ENCODE assay signal across 19 cellular contexts in the genomic region with DNA sequence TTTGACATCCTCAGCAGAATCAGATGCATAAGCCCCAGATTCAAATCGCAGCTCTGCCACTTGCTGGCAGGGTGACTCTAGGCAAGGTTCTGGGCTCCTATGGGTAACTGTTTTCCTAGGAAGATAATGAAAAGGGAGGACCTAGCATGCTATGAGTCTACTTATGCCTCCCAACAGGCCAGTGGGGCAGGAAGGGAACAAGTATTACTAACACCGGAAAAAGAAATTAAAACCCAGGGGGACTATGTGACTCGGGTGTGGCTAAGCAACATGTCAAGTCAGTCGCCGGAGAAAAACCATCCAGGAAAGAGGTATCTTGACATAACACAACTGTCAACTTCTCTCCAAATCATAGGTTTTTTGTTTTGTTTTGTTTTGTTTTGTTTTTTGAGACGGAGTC.
"Had no signal": no experiment of that assay in that cellular context is flagged by ENCODE, and none has a peak within 500 bp of the region (broad histone marks: within the 10 kb centered on the region; RNA-seq: fewer than 3 reads in every experiment).

No MANE protein-coding gene starts in this region.

- H3K4me3 ChIP-seq: coronary artery, gastroesophageal sphincter, left ventricle myocardium inferior, ovary, prostate gland had no signal

- H3K27me3 ChIP-seq: gastroesophageal sphincter, ovary, upper lobe of left lung had no signal

- DNase-seq: activated B cell treated with CpG ODN at 0.5 μM for 24 hours; activated CD4-positive, alpha-beta memory T cell treated with anti-CD3 and anti-CD28 coated beads for 36 hours; activated CD4-positive, alpha-beta T cell treated with anti-CD3 and anti-CD28 coated beads for 36 hours; activated gamma-delta T cell; activated naive CD4-positive, alpha-beta T cell treated with anti-CD3 and anti-CD28 coated beads, Interleukin-2, amount 50 U/mL, for 16 hours; activated naive CD8-positive, alpha-beta T cell treated with anti-CD3 and anti-CD28 coated beads, Interleukin-2, amount 50 U/mL, for 24 hours; cerebellar nuclear complex; head of caudate nucleus; hypothalamus; left ventricle myocardium inferior; ovary; stimulated activated CD4-positive, alpha-beta T cell treated with anti-CD3 and anti-CD28 coated beads, Interleukin-4, amount 100 ng/mL, for 24 hours; stimulated activated naive CD4-positive, alpha-beta T cell treated with Interleukin-2 at 50 U/mL for 16 hours; upper lobe of left lung had no signal

- H3K4me1 ChIP-seq: left ventricle myocardium inferior, prostate gland had no signal

- H3K9me3 ChIP-seq: gastroesophageal sphincter, left ventricle myocardium inferior, ovary, prostate gland, upper lobe of left lung had no signal

- H3K36me3 ChIP-seq: gastroesophageal sphincter, left ventricle myocardium inferior, ovary, prostate gland, upper lobe of left lung had no signal

- ATAC-seq: activated CD4-positive, alpha-beta T cell treated with anti-CD3 and anti-CD28 coated beads for 36 hours; activated naive CD8-positive, alpha-beta T cell treated with anti-CD3 and anti-CD28 coated beads, Interleukin-2, amount 50 U/mL, for 24 hours; gastroesophageal sphincter; natural killer cell treated with Interleukin-12 subunit alpha and Interleukin-12 subunit beta and Interleukin-15 and Interleukin-18, amount 100 ng/mL, for 72 hours had no signal

- H3K27ac ChIP-seq: epithelial cell of prostate, gastroesophageal sphincter, left ventricle myocardium inferior, ovary, prostate gland had no signal
